Comparison of ENCODE assay signal across 23 cellular contexts in genomic region chr7:98297619-98298286, GRCh38. TPM values are rescaled to one million over a fixed set of nuclear protein-coding genes. Genes with fewer than 3 reads are reported as not detected.
DNase-seq lines count a peak whose midpoint lies in the region; ATAC-seq, FAIRE-seq and TF ChIP-seq lines count a peak whose summit lies in the region.
"Had no signal": no experiment of that assay in that cellular context is flagged by ENCODE, and none has a peak within 500 bp of the region (broad histone marks: within the 10 kb centered on the region; RNA-seq: fewer than 3 reads in every experiment).

No MANE protein-coding gene starts in this region.

- H3K9me1 ChIP-seq in K562 (ENCODE audit: control insufficient read depth, insufficient read depth, low read length), result no peaks in the 10 kb centered on the region

- TF ChIP-seq POLR2A in K562 (conservative IDR thresholded peaks at IDR 0.05), result no peak

- intact Hi-C loops in K562 (cut with micrococcal nuclease), result loop anchor here (5.0 kb wide), 1 partner anchor 540 kb away; no protein-coding TSS in a partner anchor

- BruUV-seq in K562 (replicated peaks; lab: Mats Ljungman, UMichigan), result no TSS peak

- H3K79me2 ChIP-seq in K562 (ENCODE audit: control insufficient read depth, insufficient read depth, low read length), result no peaks in the 10 kb centered on the region

- TF ChIP-seq RAD21 in K562 (CRISPR knock-in tag; conservative IDR thresholded peaks at IDR 0.05 in 1 of 2, IDR thresholded peaks at IDR 0.05 in 1 of 2), result no peak

- H3K4me2 ChIP-seq in BLaER1 (peak overlapping the region; percentile 6; the same call in 1 of the 2 replicates), K562 (ENCODE audit: insufficient read depth, low read length) (no peak overlapping the region)

- in situ Hi-C loops in SK-MEL-5 (cut with HindIII; ENCODE audit: low pct_unique_long_range_greater_than_20kb, low sequenced_read_pairs) (no loop called here), K562 (cut with MboI) (loop anchor here (5.0 to 10.0 kb wide), 2 partner anchors 447 to 545 kb away; no protein-coding TSS in a partner anchor)

- H3K9me3 ChIP-seq in BLaER1 (no peaks in the 10 kb centered on the region), K562 (replicated peaks; ENCODE audit: control insufficient read depth, insufficient read depth, low read depth, low read length) (no peaks in the 10 kb centered on the region), neutrophil (no peaks in the 10 kb centered on the region)
- H3K9me3 ChIP-seq: Caco-2 had no signal

- H3K36me3 ChIP-seq in BLaER1 (peaks cover 38% of the 10 kb centered on the region), K562 (ENCODE audit: control insufficient read depth, insufficient read depth, low read length) (peaks cover 30% of the 10 kb centered on the region; the same call in 2 of the 3 replicates), neutrophil (peaks cover 84% of the 10 kb centered on the region)

- no peak overlapping the region for H3K4me3 ChIP-seq in BLaER1
- no peak overlapping the region for H3K4me3 ChIP-seq in K562
- H3K4me3 ChIP-seq in neutrophil (ENCODE audit: low read depth in 1 of 2, low read length in 1 of 2), result no peak overlapping the region
- H3K4me3 ChIP-seq: GM12878 had no signal

- POLR2A ChIA-PET in K562 (lab: Yijun Ruan, JAX), result no interaction called here

- 64% methylated on average over 21 of the region's 21 CpGs for WGBS in K562 (ENCODE audit: insufficient coverage, low coverage, missing lambda C conversion rate)

- ATAC-seq in K562 (no peak), GM21515 (IDR thresholded peaks at IDR 0.05; ENCODE audit: unreplicated experiment) (no peak)
- ATAC-seq: GM12878, SK-N-SH treated with all-trans-retinoic acid at 6 μM for 48 hours had no signal

- H2AFZ ChIP-seq in K562 (ENCODE audit: low read depth, low read length), result no peak overlapping the region

- CTCF ChIA-PET in K562 (lab: Yijun Ruan, JAX; ENCODE audit: low intra/inter-chr PET ratio), result no interaction called here

- H3K4me1 ChIP-seq in BLaER1 (peaks cover 58% of the 10 kb centered on the region), K562 (replicated peaks in 1 of 2; ENCODE audit: control insufficient read depth in 2 of 2, insufficient read depth in 2 of 2, low read length in 2 of 2) (peaks cover 0 to 26% of the 10 kb centered on the region in 2 experiments; a peak in 3 of 5 replicates), neutrophil (ENCODE audit: control insufficient read depth in 1 of 2, insufficient read depth in 1 of 2, low read depth in 1 of 2, low read length in 1 of 2) (peaks cover 13% of the 10 kb centered on the region in 2 experiments)

- H3K27me3 ChIP-seq in BLaER1, result no peaks in the 10 kb centered on the region
- H3K27me3 ChIP-seq in K562 (ENCODE audit: control insufficient read depth in 2 of 2, insufficient read depth in 2 of 2, low read length in 2 of 2), result peaks cover 3 to 49% of the 10 kb centered on the region in 2 experiments; a peak in 3 of 5 replicates
- H3K27me3 ChIP-seq in neutrophil, result no peaks in the 10 kb centered on the region

- no peak overlapping the region for H3K27ac ChIP-seq in BLaER1
- H3K27ac ChIP-seq in K562 (ENCODE audit: extremely low read depth, low read depth, low read length), result no peak overlapping the region
- H3K27ac ChIP-seq in neutrophil, result peak overlapping the region; percentile 25

- TF ChIP-seq EP300 in K562 (IDR thresholded peaks at IDR 0.05; ENCODE audit: low read length), result no peak

- FAIRE-seq in K562 (lab: Jason Lieb, UNC), result no peak
- FAIRE-seq: A204.1, GM12878, GM18507, H1 had no signal

- H4K20me1 ChIP-seq in BLaER1 (peaks cover 33% of the 10 kb centered on the region), K562 (replicated peaks; ENCODE audit: control insufficient read depth, insufficient read depth, low read length) (peaks cover 21% of the 10 kb centered on the region)

- no peak overlapping the region for H3K9ac ChIP-seq in BLaER1
- H3K9ac ChIP-seq in K562 (ENCODE audit: insufficient read depth in 1 of 2, low read depth in 2 of 2, low read length in 2 of 2), result no peak overlapping the region

- DNase-seq in SK-MEL-5 (ENCODE audit: low read depth, low spot score) (peak; percentile 84), K562 (ENCODE audit: extremely low read depth in 1 of 4, low spot score in 3 of 4) (peak in 1 of 4 experiments; percentile 7), Ammon's horn (ENCODE audit: low spot score) (no peak), NCI-H1417 treated with DMSO at 0.1 percent for 48 hours (lab: John Stamatoyannopoulos, UW) (no peak)
- DNase-seq in activated effector memory CD4-positive, alpha-beta T cell treated with Interleukin-2 at 50 U/mL for 16 hours, result no peak
- DNase-seq: Caco-2; CD4-positive, alpha-beta T cell; DND-41; IMR-90; NCI-H1105; NCI-H1694; NCI-H2081; NCI-H510A; NK-92 treated with Interleukin-12 subunit alpha and Interleukin-12 subunit beta, amount 100 ng/mL, for 24 hours; SIG-M5 had no signal

- TF ChIP-seq CTCF in K562 (IDR thresholded peaks at IDR 0.05 in 2 of 3, conservative IDR thresholded peaks at IDR 0.05 in 1 of 3; ENCODE audit: insufficient read depth in 2 of 3, low read depth in 1 of 3, low read length in 3 of 3) (no peak), neutrophil (IDR thresholded peaks at IDR 0.05) (no peak)

TF ChIP-seq in K562, 482 proteins besides CTCF, POLR2A, EP300 and RAD21 (continues in another document):
- TF ChIP-seq PHF21A (IDR thresholded peaks at IDR 0.05; ENCODE audit: borderline replicate concordance, low read depth) (no peak), ZNF764 (CRISPR knock-in tag; IDR thresholded peaks at IDR 0.05; ENCODE audit: low read depth) (no peak), ELF2 (CRISPR knock-in tag; IDR thresholded peaks at IDR 0.05) (no peak), FOXJ3 (CRISPR knock-in tag; IDR thresholded peaks at IDR 0.05) (no peak), ZNF274 (IDR thresholded peaks at IDR 0.05; ENCODE audit: borderline replicate concordance, low read depth, low read length) (no peak), TOE1 (IDR thresholded peaks at IDR 0.05; ENCODE audit: borderline replicate concordance) (0 out of 2 replicates have a peak, but pooled peaks have one; percentile 18), TOE1 (CRISPR knock-in tag; IDR thresholded peaks at IDR 0.05; ENCODE audit: borderline replicate concordance, low read depth) (no peak), COPS2 (conservative IDR thresholded peaks at IDR 0.05) (no peak), ZZZ3 (IDR thresholded peaks at IDR 0.05) (no peak), NFE2L1 (tag; IDR thresholded peaks at IDR 0.05; ENCODE audit: borderline replicate concordance, low read depth) (no peak), ETV1 (tag; conservative IDR thresholded peaks at IDR 0.05; ENCODE audit: low read depth) (no peak)

RNA-seq across cellular contexts. Expression of gene BRI3, which starts 16.3 kb away (rescaled TPM):
- total RNA-seq in SK-MEL-5 (2014; rRNA removed; shearing (Covaris generic)), result 126 and 184 TPM in 2 replicates
- polyA plus RNA-seq in SK-MEL-5 (2015; cell fraction: cytosol; rRNA removed), result 112 and 129 TPM in 2 replicates
- polyA plus RNA-seq in SK-MEL-5 (2015; cell fraction: nucleus; rRNA removed), result 33.0 and 33.4 TPM in 2 replicates
- total RNA-seq in K562 (2011; cell fraction: chromatin; rRNA removed; ENCODE audit: low replicate concordance), result 12.6 and 25.0 TPM in 2 replicates
- total RNA-seq in K562 (2011; cell fraction: nucleolus; rRNA removed), result 16.4 and 20.8 TPM in 2 replicates
- 21.3 and 23.7 TPM in 2 replicates for total RNA-seq in K562 (2011; cell fraction: nucleoplasm; rRNA removed)
- 9.9 and 10.7 TPM in 2 replicates for total RNA-seq in K562 (2014; rRNA removed)
- total RNA-seq in K562 (2014; rRNA removed; fragmentation: Illumina TruSeq; extraction: Trizol), result 11.9 and 21.6 TPM in 2 replicates
- 29.1 and 29.8 TPM in 2 replicates for total RNA-seq in K562 (2015; rRNA removed; fragmentation: Illumina TruSeq; extraction: Trizol)
- total RNA-seq in K562 (2021), result 55.1 and 57.4 TPM in 2 replicates
- 18.6 and 21.3 TPM in 2 replicates for polyA plus RNA-seq in K562 (2011; rRNA removed)
- polyA plus RNA-seq in K562 (2011; cell fraction: cytosol; rRNA removed), result 24.1 and 28.7 TPM in 2 replicates
- polyA plus RNA-seq in K562 (2011; cell fraction: nucleus; rRNA removed), result 16.2 and 18.7 TPM in 2 replicates
- 46.4 and 129 TPM in 2 replicates for polyA plus RNA-seq in K562 (2012)
- 16.9 and 26.0 TPM in 2 replicates for polyA plus RNA-seq in K562 (2014; fragmentation: Illumina TruSeq; extraction: Trizol)
- 1 to 10 TPM; 4.3 to 5.7 TPM for polyA plus RNA-seq in K562 (2014; fragmentation: Nextera tagmentation; extraction: Ambion mirVana)
- 23.1 and 39.8 TPM in 2 replicates for polyA plus RNA-seq in K562 (2014; rRNA removed)
- polyA minus RNA-seq in K562 (2011; rRNA and poly(A)+ RNA removed), result 8.9 and 9.1 TPM in 2 replicates
- 8.2 and 13.9 TPM in 2 replicates for polyA minus RNA-seq in K562 (2011; cell fraction: cytosol; rRNA and poly(A)+ RNA removed)
- 9.2 and 11.0 TPM in 2 replicates for polyA minus RNA-seq in K562 (2011; cell fraction: nucleus; rRNA and poly(A)+ RNA removed)

RNA-seq across cellular contexts. Expression of gene TECPR1, which starts 45.7 kb away (rescaled TPM):
- total RNA-seq in SK-MEL-5 (2014; rRNA removed; shearing (Covaris generic)), result 15.3 and 19.2 TPM in 2 replicates
- 21.2 and 40.2 TPM in 2 replicates for polyA plus RNA-seq in SK-MEL-5 (2015; cell fraction: cytosol; rRNA removed)
- 45.5 and 72.2 TPM in 2 replicates for polyA plus RNA-seq in SK-MEL-5 (2015; cell fraction: nucleus; rRNA removed)
- 19.4 and 31.8 TPM in 2 replicates for total RNA-seq in K562 (2011; cell fraction: chromatin; rRNA removed; ENCODE audit: low replicate concordance)
- 12.4 and 19.8 TPM in 2 replicates for total RNA-seq in K562 (2011; cell fraction: nucleolus; rRNA removed)
- total RNA-seq in K562 (2011; cell fraction: nucleoplasm; rRNA removed), result 15.6 and 16.7 TPM in 2 replicates
- total RNA-seq in K562 (2014; rRNA removed), result 7.7 and 8.7 TPM in 2 replicates
- total RNA-seq in K562 (2014; rRNA removed; fragmentation: Illumina TruSeq; extraction: Trizol), result 2.1 and 4.1 TPM in 2 replicates
- 3.4 and 4.2 TPM in 2 replicates for total RNA-seq in K562 (2015; rRNA removed; fragmentation: Illumina TruSeq; extraction: Trizol)
- 10.5 and 15.0 TPM in 2 replicates for total RNA-seq in K562 (2021)
- 1.2 and 2.6 TPM in 2 replicates for polyA plus RNA-seq in K562 (2011; rRNA removed)
- 0.83 and 1.5 TPM in 2 replicates for polyA plus RNA-seq in K562 (2011; cell fraction: cytosol; rRNA removed)
- 4.3 and 6.8 TPM in 2 replicates for polyA plus RNA-seq in K562 (2011; cell fraction: nucleus; rRNA removed)
- polyA plus RNA-seq in K562 (2012), result 4.8 and 11.1 TPM in 2 replicates
- polyA plus RNA-seq in K562 (2014; fragmentation: Illumina TruSeq; extraction: Trizol), result 2.2 and 3.4 TPM in 2 replicates
- polyA plus RNA-seq in K562 (2014; fragmentation: Nextera tagmentation; extraction: Ambion mirVana), result under 1 TPM; 0.17 to 0.18 TPM
- 4.4 and 6.2 TPM in 2 replicates for polyA plus RNA-seq in K562 (2014; rRNA removed)
- polyA minus RNA-seq in K562 (2011; rRNA and poly(A)+ RNA removed), result 1.8 and 2.0 TPM in 2 replicates
- polyA minus RNA-seq in K562 (2011; cell fraction: cytosol; rRNA and poly(A)+ RNA removed), result 3.1 and 6.8 TPM in 2 replicates
- polyA minus RNA-seq in K562 (2011; cell fraction: nucleus; rRNA and poly(A)+ RNA removed), result 3.4 and 4.3 TPM in 2 replicates
